ENCODE assay signal across 8 cellular contexts in the genomic region with DNA sequence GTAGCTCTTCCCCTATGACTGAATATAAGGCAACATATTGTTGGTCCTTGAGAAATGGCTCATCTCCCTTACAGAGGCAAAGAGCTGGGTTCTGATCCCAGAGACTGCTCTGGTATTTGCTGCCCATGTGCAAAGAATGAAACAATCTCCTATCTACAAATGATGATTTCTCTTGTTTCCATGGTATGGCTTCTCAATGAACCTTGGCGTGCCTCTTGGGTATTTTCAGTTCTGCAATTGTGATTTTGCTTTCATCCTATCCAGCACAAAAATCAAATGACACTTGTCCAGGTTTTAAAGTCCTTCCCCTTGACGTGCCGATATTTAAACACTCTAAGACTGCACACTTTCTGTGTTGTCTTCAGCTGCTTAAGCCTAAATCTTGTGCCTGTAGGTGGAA.
"Had no signal": no experiment of that assay in that cellular context is flagged by ENCODE, and none has a peak within 500 bp of the region (broad histone marks: within the 10 kb centered on the region; RNA-seq: fewer than 3 reads in every experiment).

No MANE protein-coding gene starts in this region.

- ATAC-seq: GM23338, K562 had no signal

- H3K4me3 ChIP-seq: GM23338, K562 had no signal

- H2AFZ ChIP-seq: GM23338 had no signal

- H3K4me2 ChIP-seq: GM23338 had no signal

- DNase-seq: H9, HCEC 1CT, KG1 had no signal

- FAIRE-seq: H1, H54, HTR-8/SVneo had no signal
